ENCODE assay signal across 9 cellular contexts in genomic region chr19:13881231-13881691, GRCh38. TPM values are rescaled to one million over a fixed set of nuclear protein-coding genes. Genes with fewer than 3 reads are reported as not detected.
DNase-seq lines count a peak whose midpoint lies in the region; ATAC-seq and TF ChIP-seq lines count a peak whose summit lies in the region.
"Had no signal": no experiment of that assay in that cellular context is flagged by ENCODE, and none has a peak within 500 bp of the region (broad histone marks: within the 10 kb centered on the region; RNA-seq: fewer than 3 reads in every experiment).

No MANE protein-coding gene starts in this region.

- H3K9me3 ChIP-seq in ES-I3 (ENCODE audit: control insufficient read depth, insufficient read depth, low read length), result no peaks in the 10 kb centered on the region
- H3K9me3 ChIP-seq in NT2/D1 (ENCODE audit: insufficient read depth, low read length), result no peaks in the 10 kb centered on the region
- H3K9me3 ChIP-seq in gastrocnemius medialis, result no peaks in the 10 kb centered on the region
- no peaks in the 10 kb centered on the region for H3K9me3 ChIP-seq in left lung
- no peaks in the 10 kb centered on the region for H3K9me3 ChIP-seq in MG63

- H3K9ac ChIP-seq in ES-I3 (ENCODE audit: low read depth, low read length) (peak overlapping the region; percentile 35), NT2/D1 (ENCODE audit: insufficient read length, low read depth) (peak overlapping the region; percentile 74)

- H3K27me3 ChIP-seq in NT2/D1 (ENCODE audit: insufficient read depth, insufficient read length) (peaks cover 10% of the 10 kb centered on the region), dorsolateral prefrontal cortex (no peaks in the 10 kb centered on the region), gastrocnemius medialis (no peaks in the 10 kb centered on the region), left lung (no peaks in the 10 kb centered on the region), MG63 (no peaks in the 10 kb centered on the region)

- no peak for TF ChIP-seq POLR2A in gastrocnemius medialis (IDR thresholded peaks at IDR 0.05)

- H3K4me3 ChIP-seq in NT2/D1 (ENCODE audit: insufficient read length, low read depth), result peak overlapping the region; percentile 5
- no peak overlapping the region for H3K4me3 ChIP-seq in dorsolateral prefrontal cortex
- H3K4me3 ChIP-seq in gastrocnemius medialis, result no peak overlapping the region
- H3K4me3 ChIP-seq in left lung, result no peak overlapping the region
- no peak overlapping the region for H3K4me3 ChIP-seq in MG63

- H3K27ac ChIP-seq in dorsolateral prefrontal cortex (peak overlapping the region in 55 of 59 donors; percentile 11 to 92 (median 76)), gastrocnemius medialis (peak overlapping the region; percentile 77 to 92 (median 80)), left lung (peak overlapping the region in 1 of 2 donors; percentile 61)

- no peak for TF ChIP-seq CTCF in dorsolateral prefrontal cortex (IDR thresholded peaks at IDR 0.05 in 54 of 56, conservative IDR thresholded peaks at IDR 0.05 in 2 of 56; ENCODE audit: low read depth in 1 of 56, partially characterized antibody in 56 of 56)
- TF ChIP-seq CTCF in gastrocnemius medialis (IDR thresholded peaks at IDR 0.05 in 4 of 5, conservative IDR thresholded peaks at IDR 0.05 in 1 of 5), result no peak
- no peak for TF ChIP-seq CTCF in left lung (IDR thresholded peaks at IDR 0.05)

- peaks cover 22% of the 10 kb centered on the region for H3K4me1 ChIP-seq in ES-I3 (ENCODE audit: insufficient read depth, low read length)
- peaks cover 41% of the 10 kb centered on the region for H3K4me1 ChIP-seq in NT2/D1 (ENCODE audit: insufficient read depth, insufficient read length)
- peaks cover 13 to 17% of the 10 kb centered on the region in 2 donors for H3K4me1 ChIP-seq in gastrocnemius medialis
- H3K4me1 ChIP-seq in left lung, result peaks cover 14 to 45% of the 10 kb centered on the region in 2 donors

- H3K36me3 ChIP-seq in ES-I3 (ENCODE audit: insufficient read depth, low read length), result no peaks in the 10 kb centered on the region
- H3K36me3 ChIP-seq in NT2/D1 (ENCODE audit: insufficient read depth, insufficient read length, low read length), result no peaks in the 10 kb centered on the region
- no peaks in the 10 kb centered on the region for H3K36me3 ChIP-seq in gastrocnemius medialis
- H3K36me3 ChIP-seq in left lung, result no peaks in the 10 kb centered on the region
- H3K36me3 ChIP-seq in MG63, result no peaks in the 10 kb centered on the region

- in situ Hi-C loops in gastrocnemius medialis (cut with MboI; ENCODE audit: low sequenced_read_pairs in 4 of 4), result loop anchor here (10.0 to 25.0 kb wide), 3 partner anchors 164 to 481 kb away; no protein-coding TSS in a partner anchor

- ATAC-seq in gastrocnemius medialis (no peak), left lung (no peak)

- DNase-seq in NT2/D1 (ENCODE audit: low read depth, low spot score) (peak; percentile 83), dorsolateral prefrontal cortex (no peak), gastrocnemius medialis (no peak), left lung (no peak), MG63 (no peak), foreskin melanocyte (no peak), NCI-H2029 treated with DMSO at 0.1 percent for 48 hours (lab: John Stamatoyannopoulos, UW) (no peak)

- intact Hi-C loops in dorsolateral prefrontal cortex (cut with DNase I), result loop anchor here (2.0 to 5.0 kb wide), 4 partner anchors 26 to 192 kb away; partner anchors contain the start of genes BRME1 (in 1 of the 2), CC2D1A (in 1 of the 2), DCAF15 (in 1 of the 2) and MISP3 (in 1 of the 2)
- intact Hi-C loops in gastrocnemius medialis (cut with DNase I; ENCODE audit: low total_unique reads), result loop anchor here (2.0 to 5.0 kb wide), 3 partner anchors 26 to 256 kb away; partner anchors contain the start of genes ASF1B, BRME1, CC2D1A and DCAF15
- intact Hi-C loops in left lung (cut with DNase I), result loop anchor here (10.0 kb wide), 2 partner anchors 154 to 184 kb away; partner anchors contain the start of genes IL27RA (in 1 of the 2) and PALM3 (in 1 of the 2)

RNA-seq across cellular contexts. Expression of gene NANOS3, which starts 4.3 kb away (rescaled TPM):
- total RNA-seq in dorsolateral prefrontal cortex (10 to 100 TPM in 110 of 120 experiments, 1 to 10 TPM in 10; 4.1 to 33.8 (median 17.0) TPM), gastrocnemius medialis (not detected), left lung (1 to 10 TPM in 1 of 2 donors, under 1 TPM in 1; 0.89 to 1.8 TPM)
- total RNA-seq in MG63 (2014; rRNA removed; shearing (Covaris generic); ENCODE audit: low replicate concordance), result not detected in 2 replicates

RNA-seq across cellular contexts. Expression of gene BRME1, which starts 24.7 kb away (rescaled TPM):
- total RNA-seq in dorsolateral prefrontal cortex (10 to 100 TPM in 23 of 120 experiments, 1 to 10 TPM in 97; 2.8 to 13.5 (median 8.1) TPM), gastrocnemius medialis (1 to 10 TPM in 1 of 4 donors, under 1 TPM in 3; 0.19 to 1.0 (median 0.56) TPM), left lung (1 to 10 TPM; 3.7 to 4.2 TPM)
- total RNA-seq in MG63 (2014; rRNA removed; shearing (Covaris generic); ENCODE audit: low replicate concordance), result 5.1 and 8.4 TPM in 2 replicates

RNA-seq across cellular contexts. Expression of gene CC2D1A, which starts 24.7 kb away (rescaled TPM):
- total RNA-seq in dorsolateral prefrontal cortex, result 100 to 1,000 TPM in 8 of 120 experiments, 10 to 100 TPM in 112; 50.4 to 138 (median 75.1) TPM
- 10 to 100 TPM; 22.3 to 44.9 (median 33.7) TPM for total RNA-seq in gastrocnemius medialis
- total RNA-seq in left lung, result 10 to 100 TPM; 30.8 to 33.7 TPM
- 26.2 and 27.3 TPM in 2 replicates for total RNA-seq in MG63 (2014; rRNA removed; shearing (Covaris generic); ENCODE audit: low replicate concordance)

RNA-seq across cellular contexts. Expression of gene PODNL1, which starts 57.0 kb away (rescaled TPM):
- total RNA-seq in dorsolateral prefrontal cortex (1 to 10 TPM in 109 of 120 experiments, under 1 TPM in 9, not detected in 2; 0.41 to 9.2 (median 2.3) TPM), gastrocnemius medialis (under 1 TPM in 2 of 4 donors, not detected in 2; 0.55 to 0.61 TPM), left lung (10 to 100 TPM in 1 of 2 donors, 1 to 10 TPM in 1; 1.3 to 17.9 TPM)
- not detected in 2 replicates for total RNA-seq in MG63 (2014; rRNA removed; shearing (Covaris generic); ENCODE audit: low replicate concordance)
- total RNA-seq: endothelial cell of umbilical vein had no signal
